In the genomic region with DNA sequence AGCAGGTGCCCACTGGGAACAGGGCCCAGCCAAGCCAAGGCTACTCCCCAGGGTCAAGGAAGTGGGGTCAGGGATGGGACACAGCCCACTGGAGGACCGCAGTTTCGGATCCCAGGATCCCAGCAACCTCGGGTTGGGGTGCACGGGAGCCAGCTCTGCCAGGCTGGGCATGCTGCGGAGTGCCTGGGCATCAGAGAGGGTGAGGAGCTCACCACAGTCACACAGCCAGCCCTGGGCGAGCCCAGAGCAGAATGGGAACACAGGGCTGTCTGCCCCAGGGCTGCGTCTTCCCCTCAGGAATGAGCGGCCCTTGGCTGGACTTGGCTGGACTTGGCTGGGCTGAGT, we compare ENCODE assay signal across 29 cellular contexts.
"Had no signal": no experiment of that assay in that cellular context is flagged by ENCODE, and none has a peak within 500 bp of the region (broad histone marks: within the 10 kb centered on the region; RNA-seq: fewer than 3 reads in every experiment).

No MANE protein-coding gene starts in this region.

- H3K4me2 ChIP-seq: KMS-11 had no signal

- H3K36me3 ChIP-seq: ascending aorta had no signal

- ATAC-seq: activated CD8-positive, alpha-beta T cell treated with anti-CD3 and anti-CD28 coated beads for 36 hours; activated T-cell treated with anti-CD3 and anti-CD28 coated beads, Interleukin-2, amount 50 U/mL, for 72 hours; activated T-helper 17 cell treated with anti-CD3 and anti-CD28 coated beads, Interleukin-2, amount 50 U/mL, for 72 hours had no signal

- H3K4me3 ChIP-seq: ascending aorta had no signal

- DNase-seq: activated CD4-positive, alpha-beta T cell treated with anti-CD3 and anti-CD28 coated beads for 1 hour; activated CD4-positive, alpha-beta T cell treated with anti-CD3 and anti-CD28 coated beads for 48 hours; activated CD4-positive, alpha-beta T cell treated with anti-CD3 and anti-CD28 coated beads, Interleukin-2, amount 50 U/mL, for 4 hours; activated CD4-positive, CD25-positive, alpha-beta regulatory T cell; activated CD8-positive, alpha-beta T cell treated with anti-CD3 and anti-CD28 coated beads for 36 hours; activated effector memory CD4-positive, alpha-beta T cell treated with anti-CD3 and anti-CD28 coated beads, Interleukin-2, amount 50 U/mL, for 16 hours; activated naive CD4-positive, alpha-beta T cell treated with Interleukin-2 at 50 U/mL for 16 hours; activated naive CD8-positive, alpha-beta T cell treated with anti-CD3 and anti-CD28 coated beads, Interleukin-2, amount 10 ng/mL, durations not matched to agents 7 days and 5 days; activated T-cell treated with anti-CD3 and anti-CD28 coated beads, Interleukin-2, amount 50 U/mL, for 1 hour; activated T-cell treated with anti-CD3 and anti-CD28 coated beads, Interleukin-2, amount 50 U/mL, for 72 hours; amygdala; cerebellar nuclear complex; MM.1S; MV-4-11; NCI-H1092; NCI-H1436 treated with DMSO at 0.1 percent for 48 hours; NCI-H1694 treated with DMSO at 0.1 percent for 48 hours; NCI-H2029; NCI-H345; NCI-H524 treated with DMSO at 0.1 percent for 48 hours; SHP77 treated with DMSO at 0.1 percent for 48 hours; SW 1271; T-helper 1 cell; T-helper 2 cell; T-helper 9 cell had no signal

- H3K4me1 ChIP-seq: ascending aorta had no signal

- H3K27ac ChIP-seq: ascending aorta, KMS-11, VCaP had no signal

- H3K9ac ChIP-seq: KMS-11 had no signal

- H3K27me3 ChIP-seq: ascending aorta had no signal

- H3K9me3 ChIP-seq: ascending aorta had no signal
